In the genomic region with DNA sequence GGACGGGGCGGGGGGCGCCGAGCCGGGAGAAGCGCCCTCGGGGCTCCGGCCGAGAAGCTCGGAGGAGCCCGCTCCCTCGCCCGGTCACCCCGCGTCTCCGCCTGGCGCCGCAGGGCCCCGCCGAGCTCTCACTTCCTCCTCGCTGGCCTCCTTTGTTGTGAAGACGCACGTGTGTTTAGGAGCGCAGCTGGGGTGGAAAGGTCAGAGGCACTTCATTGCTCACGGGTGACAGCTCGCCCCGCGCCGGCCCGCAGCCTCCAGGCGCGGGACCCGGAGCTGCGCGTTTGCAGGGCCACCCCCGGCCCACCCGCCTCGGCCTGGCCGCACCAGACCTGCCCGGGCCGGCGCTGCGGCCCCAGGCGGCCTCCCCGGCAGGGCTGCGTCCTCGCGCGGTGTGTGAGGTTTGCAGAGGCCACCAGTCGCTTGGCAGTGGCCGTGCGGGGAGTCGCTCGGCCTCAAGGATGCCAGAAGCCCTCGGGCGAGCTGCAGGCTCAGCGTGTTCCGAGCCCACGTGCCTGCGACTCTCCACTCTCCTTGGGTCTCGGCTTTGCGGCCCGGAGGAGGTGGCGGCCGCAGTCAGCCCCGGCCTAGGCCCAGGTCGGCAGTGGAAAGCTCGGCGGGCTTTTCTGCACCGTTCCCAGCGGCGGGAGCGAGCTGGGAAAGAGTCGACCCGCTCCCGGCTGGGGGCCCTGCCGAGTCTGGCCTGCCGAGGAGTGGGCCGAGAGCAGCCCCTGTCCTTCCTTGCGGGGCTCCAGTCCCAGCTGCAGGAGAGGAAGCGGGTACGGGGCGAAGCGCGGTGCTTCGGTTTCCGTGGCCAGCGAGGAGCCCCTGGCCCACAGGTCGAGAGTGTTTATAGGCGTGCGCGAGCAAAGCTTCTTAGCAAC, we compare ENCODE assay signal across 10 cellular contexts. TPM values are rescaled to one million over a fixed set of nuclear protein-coding genes. Genes with fewer than 3 reads are reported as not detected.
A peak's percentile ranks its signal among the peaks of the same experiment; 100 is the strongest.
DNase-seq lines count a peak whose midpoint lies in the region; ATAC-seq, FAIRE-seq and TF ChIP-seq lines count a peak whose summit lies in the region.
"Had no signal": no experiment of that assay in that cellular context is flagged by ENCODE, and none has a peak within 500 bp of the region (broad histone marks: within the 10 kb centered on the region; RNA-seq: fewer than 3 reads in every experiment).

No MANE protein-coding gene starts in this region.

- ATAC-seq in WTC11 (peak; percentile 1; the same call in 1 of the 2 replicates), HG03175 (IDR thresholded peaks at IDR 0.05; ENCODE audit: unreplicated experiment) (no peak)
- ATAC-seq: Panc1 had no signal

- no peak overlapping the region for H2BK20ac ChIP-seq in H9 (ENCODE audit: low read depth, low read length, poor library complexity, severe bottlenecking)

- H4K8ac ChIP-seq in H9 (replicated peaks; ENCODE audit: insufficient read length, low read depth, low read length) = no peak overlapping the region

- no peak overlapping the region for H2AFZ ChIP-seq in H9 (ENCODE audit: low read length)

- peak overlapping the region; percentile 41; the same call in 1 of the 2 replicates for H3K4me3 ChIP-seq in iPS-18c (ENCODE audit: insufficient read depth, low read depth, low read length)
- H3K4me3 ChIP-seq in sigmoid colon = peak overlapping the region in 3 of 4 donors; percentile 2 to 62 (median 18)

- no peak overlapping the region for H2BK15ac ChIP-seq in H9 (ENCODE audit: low read depth, low read length)

- H3K4me1 ChIP-seq in H9 (ENCODE audit: insufficient read depth, low read length) = no peaks in the 10 kb centered on the region; the same call in 1 of the 2 replicates
- H3K4me1 ChIP-seq in sigmoid colon = peaks cover 0 to 51% (median 40%) of the 10 kb centered on the region in 4 donors

- H3K27me3 ChIP-seq in H9 (ENCODE audit: insufficient read depth, low read length) (peaks cover 84% of the 10 kb centered on the region), sigmoid colon (peaks cover 62 to 97% (median 92%) of the 10 kb centered on the region in 3 donors)

- no peak overlapping the region for H3K27ac Mint-ChIP-seq in H9
- no peak overlapping the region for H3K27ac Mint-ChIP-seq in WTC11
- no peak overlapping the region for H3K27ac Mint-ChIP-seq in progenitor cell of endocrine pancreas
- H3K27ac Mint-ChIP-seq: activated CD4-positive, alpha-beta memory T cell treated with anti-CD3 and anti-CD28 coated beads for 36 hours had no signal

- H3K79me2 ChIP-seq in H9 (ENCODE audit: insufficient read depth, low read length) = no peaks in the 10 kb centered on the region

- CTCF ChIA-PET in WTC11 (lab: Charles Lee) = interaction anchor here (0.6 to 5.8 kb wide), 5 partner anchors 8 to 227 kb away, joined by 3 to 30 read pairs (median 5); no protein-coding TSS in a partner anchor

- POLR2A ChIA-PET in WTC11 (lab: Charles Lee) = interaction anchor here (0.6 kb wide), 1 partner anchor 9 kb away, joined by 3 read pairs; no protein-coding TSS in a partner anchor

- FAIRE-seq in frontal cortex (lab: Jason Lieb, UNC) = no peak

- H3K79me1 ChIP-seq in H9 (ENCODE audit: insufficient read depth, low read depth, low read length, poor library complexity, severe bottlenecking) = no peaks in the 10 kb centered on the region

- H3K23ac ChIP-seq in H9 (ENCODE audit: insufficient read length, low read depth, low read length) = no peak overlapping the region

- H2BK12ac ChIP-seq in H9 (ENCODE audit: insufficient read length, low read depth, low read length) = no peak overlapping the region

- H3K27ac ChIP-seq in H9 (ENCODE audit: insufficient read length, low read depth, low read length) = no peak overlapping the region
- peak overlapping the region in 1 of 4 donors; percentile 97 for H3K27ac ChIP-seq in sigmoid colon

- no peak overlapping the region for H2AK5ac ChIP-seq in H9 (ENCODE audit: insufficient read length, low read length)

- DNase-seq in H9 (peak; percentile 75), WTC11 (ENCODE audit: low spot score) (no peak), sigmoid colon (no peak), C1 segment of cervical spinal cord (lab: John Stamatoyannopoulos, UW) (no peak), frontal cortex (ENCODE audit: low spot score in 2 of 2) (no peak), progenitor cell of endocrine pancreas (ENCODE audit: low spot score, unreplicated experiment) (no peak)
- DNase-seq: activated CD4-positive, alpha-beta memory T cell treated with anti-CD3 and anti-CD28 coated beads for 36 hours had no signal

- H2BK120ac ChIP-seq in H9 (ENCODE audit: low read depth, low read length, poor library complexity, severe bottlenecking) = no peak overlapping the region

- H3K27me3 Mint-ChIP-seq in H9 (ENCODE audit: low read depth) = peaks cover 89% of the 10 kb centered on the region
- peaks cover 87% of the 10 kb centered on the region for H3K27me3 Mint-ChIP-seq in WTC11 (ENCODE audit: low read depth)
- peaks cover 68% of the 10 kb centered on the region for H3K27me3 Mint-ChIP-seq in progenitor cell of endocrine pancreas

- no peak overlapping the region for H3K9ac ChIP-seq in H9 (ENCODE audit: extremely low read depth, insufficient read length, low read length)

- H3K36me3 ChIP-seq in sigmoid colon = no peaks in the 10 kb centered on the region

- H3K4me2 ChIP-seq in H9 (ENCODE audit: insufficient read depth, insufficient read length, low read length) = peak overlapping the region; percentile 19

- WGBS in H9 (ENCODE audit: extremely low coverage, insufficient read length, low lambda C conversion rate) = no CpG with 5 or more reads among the region's 92 CpGs
- WGBS in sigmoid colon, 2 donors = 27 to 44% methylated on average over 92 of the region's 92 CpGs

- no peak for TF ChIP-seq EP300 in sigmoid colon (IDR thresholded peaks at IDR 0.05)

- H3K56ac ChIP-seq in H9 (ENCODE audit: insufficient read length, low read depth, low read length) = no peak overlapping the region

- H3K4me3 Mint-ChIP-seq in H9 (peak overlapping the region in 1 of 2 experiments; percentile 66; a peak in 3 of 5 replicates), WTC11 (peak overlapping the region; percentile 46), progenitor cell of endocrine pancreas (ENCODE audit: low read depth) (no peak overlapping the region)
- H3K4me3 Mint-ChIP-seq: activated CD4-positive, alpha-beta memory T cell treated with anti-CD3 and anti-CD28 coated beads for 36 hours had no signal

- H4K91ac ChIP-seq in H9 (ENCODE audit: insufficient read length, low read depth, low read length) = no peak overlapping the region

- H3K9me3 Mint-ChIP-seq in H9 = peaks cover 0 to 4% of the 10 kb centered on the region in 2 experiments; a peak in 3 of 5 replicates
- no peaks in the 10 kb centered on the region for H3K9me3 Mint-ChIP-seq in WTC11
- H3K9me3 Mint-ChIP-seq in progenitor cell of endocrine pancreas (ENCODE audit: low read depth) = no peaks in the 10 kb centered on the region
- H3K9me3 Mint-ChIP-seq: activated CD4-positive, alpha-beta memory T cell treated with anti-CD3 and anti-CD28 coated beads for 36 hours had no signal

- TF ChIP-seq CTCF in H9 (conservative IDR thresholded peaks at IDR 0.05) = no peak
- TF ChIP-seq CTCF in WTC11 (IDR thresholded peaks at IDR 0.05) = no peak
- TF ChIP-seq CTCF in sigmoid colon (IDR thresholded peaks at IDR 0.05) = no peak
- TF ChIP-seq CTCF in progenitor cell of endocrine pancreas (IDR thresholded peaks at IDR 0.05; ENCODE audit: unreplicated experiment) = no peak

- H3K14ac ChIP-seq in H9 (ENCODE audit: insufficient read depth, low read length) = no peak overlapping the region

- H3T11ph ChIP-seq in H9 (ENCODE audit: low read length) = no peak overlapping the region

- no peak overlapping the region for H2BK5ac ChIP-seq in H9 (ENCODE audit: insufficient read length, low read length)

- no peak for TF ChIP-seq POLR2A in sigmoid colon (IDR thresholded peaks at IDR 0.05)

- peaks cover 8% of the 10 kb centered on the region for H3K23me2 ChIP-seq in H9 (ENCODE audit: insufficient read length, low read depth, low read length, poor library complexity, severe bottlenecking)

- peaks cover 5 to 28% of the 10 kb centered on the region in 2 experiments; a peak in 3 of 4 replicates for H3K4me1 Mint-ChIP-seq in H9
- H3K4me1 Mint-ChIP-seq in WTC11 = peaks cover 36% of the 10 kb centered on the region
- peaks cover 2% of the 10 kb centered on the region for H3K4me1 Mint-ChIP-seq in progenitor cell of endocrine pancreas (ENCODE audit: low read depth)

- H3K36me3 Mint-ChIP-seq in H9 (ENCODE audit: insufficient read depth in 1 of 3, low read depth in 3 of 3) (no peaks in the 10 kb centered on the region), WTC11 (no peaks in the 10 kb centered on the region), progenitor cell of endocrine pancreas (ENCODE audit: insufficient read depth) (no peaks in the 10 kb centered on the region)

- H3K4ac ChIP-seq in H9 (ENCODE audit: low read depth, low read length) = no peak overlapping the region

- no peak overlapping the region for H3K18ac ChIP-seq in H9 (ENCODE audit: insufficient read length, low read depth, low read length)

- no peaks in the 10 kb centered on the region for H4K20me1 ChIP-seq in H9 (ENCODE audit: control insufficient read depth, insufficient read depth, insufficient read length)

- no peak overlapping the region for H4K5ac ChIP-seq in H9 (ENCODE audit: insufficient read length, low read depth, low read length)

- intact Hi-C loops in sigmoid colon (cut with DNase I) = no loop called here

- H3K9me3 ChIP-seq in H9 (ENCODE audit: control insufficient read depth, low read depth, low read length) (no peaks in the 10 kb centered on the region), iPS-18c (ENCODE audit: control insufficient read depth, insufficient read depth, low read length) (no peaks in the 10 kb centered on the region), sigmoid colon (no peaks in the 10 kb centered on the region)

TF ChIP-seq in WTC11, 78 proteins besides CTCF, POLR2A, EP300 and RAD21 (continues in another document):
- TF ChIP-seq TEAD4 (CRISPR knock-in tag; IDR thresholded peaks at IDR 0.05) (no peak), GABPB1 (CRISPR knock-in tag; IDR thresholded peaks at IDR 0.05) (no peak), NFE2L1 (CRISPR knock-in tag; IDR thresholded peaks at IDR 0.05) (no peak)

RNA-seq across cellular contexts. Expression of a gene that starts 5.3 kb away (rescaled TPM):
- total RNA-seq in H9 (2021) (0.04 TPM in 1 of 2 replicates, not detected in the other), WTC11 (2021) (6.1 to 10.7 TPM (median 7.2 TPM) in 3 replicates), sigmoid colon (1 to 10 TPM; 1.5 to 3.0 (median 1.8) TPM), frontal cortex (4.1 TPM), progenitor cell of endocrine pancreas (0.46 and 1.1 TPM in 2 replicates)
- polyA plus RNA-seq in sigmoid colon = under 1 TPM in 2 of 3 donors, not detected in 1; 0.60 to 0.70 TPM
